In genomic region chr3:50322386-50323091, GRCh38 we compare ENCODE assay signal across 1 cellular context.
TF ChIP-seq lines count a peak whose summit lies in the region.

HYAL2 (minus strand) TSS chr3:50322745; CDS start chr3:50320489, 2,256 bp downstream.

TF ChIP-seq in HepG2, 621 proteins besides CTCF, POLR2A, EP300 and RAD21 (continued from another document):
- TF ChIP-seq TFAP4 (IDR thresholded peaks at IDR 0.05; ENCODE audit: borderline replicate concordance, low read depth) (0 out of 2 replicates have a peak, but pooled peaks have one; percentile 33), MZF1 (CRISPR knock-in tag; IDR thresholded peaks at IDR 0.05; ENCODE audit: borderline replicate concordance) (no peak), ZNF550 (CRISPR knock-in tag; IDR thresholded peaks at IDR 0.05; ENCODE audit: borderline replicate concordance) (no peak), SETDB1 (CRISPR knock-in tag; IDR thresholded peaks at IDR 0.05; ENCODE audit: borderline replicate concordance) (0 out of 2 replicates have a peak, but pooled peaks have one; percentile 48), ZNF513 (CRISPR knock-in tag; conservative IDR thresholded peaks at IDR 0.05) (no peak), ZBTB20 (CRISPR knock-in tag; IDR thresholded peaks at IDR 0.05; ENCODE audit: borderline replicate concordance, low read depth) (no peak), FOXC1 (CRISPR knock-in tag; IDR thresholded peaks at IDR 0.05; ENCODE audit: borderline replicate concordance) (no peak), CEBPZ (IDR thresholded peaks at IDR 0.05; ENCODE audit: low read length) (no peak), DRAP1 (CRISPR knock-in tag; IDR thresholded peaks at IDR 0.05) (no peak), ZNF530 (CRISPR knock-in tag; IDR thresholded peaks at IDR 0.05; ENCODE audit: low read depth) (no peak), ZBTB38 (CRISPR knock-in tag; IDR thresholded peaks at IDR 0.05) (peak; percentile 95), AHDC1 (CRISPR knock-in tag; IDR thresholded peaks at IDR 0.05; ENCODE audit: borderline replicate concordance) (no peak), TMF1 (CRISPR knock-in tag; IDR thresholded peaks at IDR 0.05; ENCODE audit: low read depth) (no peak), ZBTB37 (CRISPR knock-in tag; IDR thresholded peaks at IDR 0.05) (no peak), ATF1 (CRISPR knock-in tag; IDR thresholded peaks at IDR 0.05) (no peak), ZFP82 (CRISPR knock-in tag; IDR thresholded peaks at IDR 0.05; ENCODE audit: borderline replicate concordance) (no peak), ZNF335 (CRISPR knock-in tag; IDR thresholded peaks at IDR 0.05) (no peak), GTF3A (CRISPR knock-in tag; conservative IDR thresholded peaks at IDR 0.05) (peak; percentile 48; the same call in 1 of the 2 replicates), ZNF687 (CRISPR knock-in tag; IDR thresholded peaks at IDR 0.05) (peak; percentile 68), MTF2 (CRISPR knock-in tag; IDR thresholded peaks at IDR 0.05; ENCODE audit: borderline replicate concordance) (no peak), BCL3 (CRISPR knock-in tag; IDR thresholded peaks at IDR 0.05) (no peak), ZNF556 (CRISPR knock-in tag; IDR thresholded peaks at IDR 0.05; ENCODE audit: borderline replicate concordance) (peak; percentile 59; the same call in 1 of the 2 replicates), KDM5B (CRISPR knock-in tag; IDR thresholded peaks at IDR 0.05; ENCODE audit: borderline replicate concordance) (no peak), ZBTB33 (CRISPR knock-in tag; IDR thresholded peaks at IDR 0.05) (peak; percentile 74; the same call in 1 of the 2 replicates), REXO4 (CRISPR knock-in tag; IDR thresholded peaks at IDR 0.05; ENCODE audit: borderline replicate concordance) (no peak), JARID2 (CRISPR knock-in tag; IDR thresholded peaks at IDR 0.05; ENCODE audit: insufficient replicate concordance) (no peak), IRF2 (CRISPR knock-in tag; IDR thresholded peaks at IDR 0.05) (no peak), ZNF773 (CRISPR knock-in tag; IDR thresholded peaks at IDR 0.05; ENCODE audit: borderline replicate concordance) (no peak), MAX (IDR thresholded peaks at IDR 0.05) (0 out of 2 replicates have a peak, but pooled peaks have one; percentile 18), ZNF580 (CRISPR knock-in tag; IDR thresholded peaks at IDR 0.05; ENCODE audit: borderline replicate concordance, low read depth) (no peak), ZNF788 (CRISPR knock-in tag; IDR thresholded peaks at IDR 0.05; ENCODE audit: borderline replicate concordance) (no peak), DDIT3 (CRISPR knock-in tag; IDR thresholded peaks at IDR 0.05) (no peak)
